Comparison of ENCODE assay signal across 2 cellular contexts in genomic region chr10:30403494-30403893, GRCh38.
TF ChIP-seq lines count a peak whose summit lies in the region.

No MANE protein-coding gene starts in this region.

TF ChIP-seq in GM23338, 12 proteins besides CTCF, POLR2A, EP300 and RAD21:
- TF ChIP-seq ZNF114 (CRISPR knock-in tag; IDR thresholded peaks at IDR 0.05) (no peak), EZH2phosphoT487 (IDR thresholded peaks at IDR 0.05; ENCODE audit: unreplicated experiment) (no peak), CREB1 (CRISPR knock-in tag; IDR thresholded peaks at IDR 0.05; ENCODE audit: low read depth) (no peak), EZH2 (IDR thresholded peaks at IDR 0.05; ENCODE audit: low read depth, unreplicated experiment) (no peak)
TF ChIP-seq in GM23338: peak in this region for 0.

TF ChIP-seq in K562, 482 proteins besides CTCF, POLR2A, EP300 and RAD21:
- TF ChIP-seq NCOA6 (IDR thresholded peaks at IDR 0.05), result no peak
- peak; percentile 17; the same call in 1 of the 2 replicates for TF ChIP-seq ZBTB33 (CRISPR knock-in tag; IDR thresholded peaks at IDR 0.05)
